In genomic region chr17:4409659-4410058, GRCh38 we compare ENCODE assay signal across 1 cellular context.
TF ChIP-seq lines count a peak whose summit lies in the region.

No MANE protein-coding gene starts in this region.

TF ChIP-seq in IMR-90, 13 proteins besides CTCF, POLR2A, EP300 and RAD21 (continued from another document):
- no peak for TF ChIP-seq MAFK (IDR thresholded peaks at IDR 0.05; ENCODE audit: low read depth, low read length)
